Comparison of ENCODE assay signal across 21 cellular contexts in genomic region chr14:89387922-89388685, GRCh38. TPM values are rescaled to one million over a fixed set of nuclear protein-coding genes. Genes with fewer than 3 reads are reported as not detected.
DNase-seq lines count a peak whose midpoint lies in the region; ATAC-seq and TF ChIP-seq lines count a peak whose summit lies in the region.
"Had no signal": no experiment of that assay in that cellular context is flagged by ENCODE, and none has a peak within 500 bp of the region (broad histone marks: within the 10 kb centered on the region; RNA-seq: fewer than 3 reads in every experiment).

No MANE protein-coding gene starts in this region.

- H3K4me3 ChIP-seq in SU-DHL-6 (ENCODE audit: insufficient read depth, low read length, poor library complexity, severe bottlenecking) (no peak overlapping the region), psoas muscle (no peak overlapping the region)
- H3K4me3 ChIP-seq: cardiac muscle cell, dorsolateral prefrontal cortex, mucosa of descending colon, vagina had no signal

- no peak for ATAC-seq in psoas muscle
- ATAC-seq: activated CD4-positive, alpha-beta T cell treated with anti-CD3 and anti-CD28 coated beads for 36 hours; mucosa of descending colon; T-cell had no signal

- H3K27ac ChIP-seq in H9 (ENCODE audit: insufficient read length, low read depth, low read length) (no peak overlapping the region), SU-DHL-6 (ENCODE audit: low read depth, low read length) (peak overlapping the region; percentile 44), psoas muscle (peak overlapping the region; percentile 58)
- H3K27ac ChIP-seq: cardiac muscle cell, epithelial cell of prostate, neutrophil, vagina had no signal

- no peaks in the 10 kb centered on the region for H3K27me3 Mint-ChIP-seq in H9 (ENCODE audit: low read depth)
- H3K27me3 Mint-ChIP-seq: activated CD4-positive, alpha-beta T cell treated with anti-CD3 and anti-CD28 coated beads for 36 hours; T-cell had no signal

- H3K4me3 Mint-ChIP-seq in H9 = no peak overlapping the region
- H3K4me3 Mint-ChIP-seq: activated CD4-positive, alpha-beta T cell treated with anti-CD3 and anti-CD28 coated beads for 36 hours; CD8-positive, alpha-beta memory T cell; T-cell had no signal

- H3K4me2 ChIP-seq in H9 (ENCODE audit: insufficient read depth, insufficient read length, low read length) (no peak overlapping the region), SU-DHL-6 (ENCODE audit: low read depth, low read length, poor library complexity, severe bottlenecking) (no peak overlapping the region)

- no peaks in the 10 kb centered on the region for H3K9me2 ChIP-seq in SU-DHL-6 (replicated peaks; ENCODE audit: insufficient read depth, low read length)

- H3K27ac Mint-ChIP-seq in H9 = peak overlapping the region; percentile 12 to 90 (median 34); a peak in 6 of 7 replicates
- H3K27ac Mint-ChIP-seq: activated CD4-positive, alpha-beta T cell treated with anti-CD3 and anti-CD28 coated beads for 36 hours; T-cell had no signal

- H3K14ac ChIP-seq in H9 (ENCODE audit: insufficient read depth, low read length) = no peak overlapping the region; the same call in 1 of the 2 replicates

- peaks cover 6% of the 10 kb centered on the region for H3K79me1 ChIP-seq in H9 (ENCODE audit: insufficient read depth, low read depth, low read length, poor library complexity, severe bottlenecking)

- H3K18ac ChIP-seq in H9 (ENCODE audit: insufficient read length, low read depth, low read length) = no peak overlapping the region

- H3K4me1 ChIP-seq in H9 (ENCODE audit: insufficient read depth, low read length) = peaks cover 13% of the 10 kb centered on the region; the same call in 1 of the 2 replicates
- peaks cover 77% of the 10 kb centered on the region for H3K4me1 ChIP-seq in psoas muscle

- no peak overlapping the region for H4K5ac ChIP-seq in H9 (ENCODE audit: insufficient read length, low read depth, low read length)

- H4K20me1 ChIP-seq in H9 (ENCODE audit: control insufficient read depth, insufficient read depth, insufficient read length) = no peaks in the 10 kb centered on the region
- no peaks in the 10 kb centered on the region for H4K20me1 ChIP-seq in SU-DHL-6 (ENCODE audit: low read depth, low read length)

- H3K9me3 ChIP-seq in H9 (ENCODE audit: control insufficient read depth, low read depth, low read length) = no peaks in the 10 kb centered on the region
- no peaks in the 10 kb centered on the region for H3K9me3 ChIP-seq in SU-DHL-6 (ENCODE audit: insufficient read depth, low read length)
- no peaks in the 10 kb centered on the region for H3K9me3 ChIP-seq in psoas muscle
- H3K9me3 ChIP-seq: mucosa of descending colon, neutrophil, vagina had no signal

- no peak overlapping the region for H2BK5ac ChIP-seq in H9 (ENCODE audit: insufficient read length, low read length)

- H4K91ac ChIP-seq in H9 (ENCODE audit: insufficient read length, low read depth, low read length) = no peak overlapping the region

- TF ChIP-seq CTCF in H9 (conservative IDR thresholded peaks at IDR 0.05) (no peak), SU-DHL-6 (IDR thresholded peaks at IDR 0.05; ENCODE audit: insufficient read depth, low read length, poor library complexity, severe bottlenecking) (no peak), psoas muscle (IDR thresholded peaks at IDR 0.05) (no peak)

- H3K36me3 Mint-ChIP-seq in H9 (ENCODE audit: insufficient read depth in 1 of 3, low read depth in 3 of 3) = peaks cover 6 to 22% (median 12%) of the 10 kb centered on the region in 3 experiments; a peak in 6 of 7 replicates

- H2BK20ac ChIP-seq in H9 (ENCODE audit: low read depth, low read length, poor library complexity, severe bottlenecking) = no peak overlapping the region

- H3K4me1 Mint-ChIP-seq in H9 = peaks cover 64 to 67% of the 10 kb centered on the region in 2 experiments

- intact Hi-C loops in psoas muscle (cut with DNase I) = no loop called here

- H3K9ac ChIP-seq in H9 (ENCODE audit: extremely low read depth, insufficient read length, low read length) = no peak overlapping the region
- no peak overlapping the region for H3K9ac ChIP-seq in SU-DHL-6 (ENCODE audit: low read length)

- no peak overlapping the region for H2BK12ac ChIP-seq in H9 (ENCODE audit: insufficient read length, low read depth, low read length)

- no peak overlapping the region for H3T11ph ChIP-seq in H9 (ENCODE audit: low read length)

- H4K8ac ChIP-seq in H9 (replicated peaks; ENCODE audit: insufficient read length, low read depth, low read length) = no peak overlapping the region

- H3K23ac ChIP-seq in H9 (ENCODE audit: insufficient read length, low read depth, low read length) = no peak overlapping the region

- no peak overlapping the region for H3K56ac ChIP-seq in H9 (ENCODE audit: insufficient read length, low read depth, low read length)

- H3K23me2 ChIP-seq in H9 (ENCODE audit: insufficient read length, low read depth, low read length, poor library complexity, severe bottlenecking) = no peaks in the 10 kb centered on the region

- no peak overlapping the region for H3K4ac ChIP-seq in H9 (ENCODE audit: low read depth, low read length)

- DNase-seq in H9 (no peak), erythroblast (lab: John Stamatoyannopoulos, UW) (peak; percentile 5 to 33), psoas muscle (no peak), SW 1271 (lab: John Stamatoyannopoulos, UW) (no peak), NCI-H510A treated with DMSO at 0.1 percent for 48 hours (lab: John Stamatoyannopoulos, UW) (no peak), NCI-H446 treated with DMSO at 0.1 percent for 48 hours (lab: John Stamatoyannopoulos, UW) (no peak)
- DNase-seq: activated CD4-positive, alpha-beta T cell treated with anti-CD3 and anti-CD28 coated beads for 36 hours; amygdala; CD8-positive, alpha-beta memory T cell; DMS53; GF-D8; mucosa of descending colon; NCI-H748 treated with DMSO at 0.1 percent for 48 hours; OCI-M1; T-cell had no signal

- H2BK15ac ChIP-seq in H9 (ENCODE audit: low read depth, low read length) = no peak overlapping the region; the same call in 1 of the 2 replicates

- H3K9me3 Mint-ChIP-seq in H9 = no peaks in the 10 kb centered on the region
- H3K9me3 Mint-ChIP-seq: CD8-positive, alpha-beta memory T cell; T-cell had no signal

- H3F3A ChIP-seq in SU-DHL-6 (ENCODE audit: insufficient read depth) = peaks cover 47% of the 10 kb centered on the region

- H3K36me3 ChIP-seq in SU-DHL-6 (ENCODE audit: low read length) = no peaks in the 10 kb centered on the region
- no peaks in the 10 kb centered on the region for H3K36me3 ChIP-seq in psoas muscle (ENCODE audit: insufficient read depth in 1 of 2, low read depth in 1 of 2)
- H3K36me3 ChIP-seq: cardiac muscle cell, neutrophil, vagina had no signal

- H2AFZ ChIP-seq in H9 (ENCODE audit: low read length) (no peak overlapping the region), SU-DHL-6 (ENCODE audit: low read depth, low read length, severe bottlenecking) (no peak overlapping the region)

- no peak overlapping the region for H2BK120ac ChIP-seq in H9 (ENCODE audit: low read depth, low read length, poor library complexity, severe bottlenecking)

- no CpG with 5 or more reads among the region's 15 CpGs for WGBS in H9 (ENCODE audit: extremely low coverage, insufficient read length, low lambda C conversion rate)
- 88 to 90% (median 89%) methylated on average over 15 of the region's 15 CpGs for WGBS in psoas muscle, 3 donors

- no peak overlapping the region for H2AK5ac ChIP-seq in H9 (ENCODE audit: insufficient read length, low read length)

- peaks cover 72% of the 10 kb centered on the region for H3K79me2 ChIP-seq in H9 (ENCODE audit: insufficient read depth, low read length)
- peaks cover 89% of the 10 kb centered on the region for H3K79me2 ChIP-seq in SU-DHL-6 (ENCODE audit: insufficient read depth, low read length)

- no peak for TF ChIP-seq POLR2A in erythroblast (IDR thresholded peaks at IDR 0.05; ENCODE audit: low read length)

- no peaks in the 10 kb centered on the region for H3K27me3 ChIP-seq in H9 (ENCODE audit: insufficient read depth, low read length)
- no peaks in the 10 kb centered on the region for H3K27me3 ChIP-seq in SU-DHL-6 (ENCODE audit: low read length)
- H3K27me3 ChIP-seq in psoas muscle (ENCODE audit: insufficient read depth in 3 of 3, low read length in 2 of 3) = no peaks in the 10 kb centered on the region
- H3K27me3 ChIP-seq: cardiac muscle cell, dorsolateral prefrontal cortex, neutrophil, vagina had no signal

RNA-seq across cellular contexts. Expression of gene FOXN3, which starts 28.9 kb away (rescaled TPM):
- total RNA-seq in H9 (2021) (114 and 125 TPM in 2 replicates), psoas muscle (100 to 1,000 TPM in 2 of 4 donors, 10 to 100 TPM in 2; 73.6 to 123 (median 101) TPM)
- polyA plus RNA-seq in psoas muscle = 10 to 100 TPM; 10.1 to 47.3 (median 25.6) TPM

Comparison
In these comparisons a context has a peak if more than half of its experiments do, and no peak if none do; other contexts are left out.
1. DNase-seq: peak in erythroblast (2 of 2); none in H9 (single experiment), psoas muscle (0 of 2), SW 1271 (0 of 2), NCI-H510A treated with DMSO at 0.1 percent for 48 hours (single experiment) and NCI-H446 treated with DMSO at 0.1 percent for 48 hours (single experiment).